In genomic region chr11:36131719-36132349, GRCh38 we compare ENCODE assay signal across 8 cellular contexts.
DNase-seq lines count a peak whose midpoint lies in the region; ATAC-seq and TF ChIP-seq lines count a peak whose summit lies in the region.

No MANE protein-coding gene starts in this region.

- no peak overlapping the region for H3K4me3 Mint-ChIP-seq in nephron
- H3K4me3 Mint-ChIP-seq in T-helper 17 cell: no peak overlapping the region

- peak; percentile 73 to 83 (median 76) for TF ChIP-seq CTCF in nephron (IDR thresholded peaks at IDR 0.05; ENCODE audit: unreplicated experiment in 3 of 3)

- H3K27ac Mint-ChIP-seq in nephron: peak overlapping the region; percentile 26 to 86 (median 70)
- H3K27ac Mint-ChIP-seq in T-helper 17 cell: no peak overlapping the region

- H3K36me3 Mint-ChIP-seq in nephron (ENCODE audit: low read depth): no peaks in the 10 kb centered on the region
- no peaks in the 10 kb centered on the region for H3K36me3 Mint-ChIP-seq in T-helper 17 cell (ENCODE audit: low read depth)

- H3K27me3 Mint-ChIP-seq in nephron (ENCODE audit: low read depth): no peaks in the 10 kb centered on the region
- peaks cover 56% of the 10 kb centered on the region for H3K27me3 Mint-ChIP-seq in T-helper 17 cell

- intact Hi-C loops in Right ventricle myocardium inferior (cut with DNase I): loop anchor here (2.0 kb wide), 2 partner anchors 309 to 515 kb away; no protein-coding TSS in a partner anchor
- intact Hi-C loops in cardiac septum (cut with DNase I): loop anchor here (2.0 to 10.0 kb wide), 5 partner anchors 90 to 647 kb away; partner anchors contain the start of gene FJX1

- peak; percentile 71 for DNase-seq in Right ventricle myocardium inferior (ENCODE audit: missing footprints)
- no peak for DNase-seq in cardiac septum (ENCODE audit: low spot score)
- DNase-seq in RPMI8226: peak; percentile 5
- DNase-seq in GF-D8 (lab: John Stamatoyannopoulos, UW): no peak
- DNase-seq in T-helper 17 cell: no peak

- no peaks in the 10 kb centered on the region for H3K9me3 ChIP-seq in T-helper 17 cell (ENCODE audit: control insufficient read depth, low read length, poor library complexity, severe bottlenecking)

- no peaks in the 10 kb centered on the region for H3K9me3 Mint-ChIP-seq in nephron

- ATAC-seq in Right ventricle myocardium inferior (peak; percentile 71), esophagus mucosa (peak; percentile 44), T-helper 17 cell (no peak), GM21825 (IDR thresholded peaks at IDR 0.05; ENCODE audit: unreplicated experiment) (no peak)

- peaks cover 48% of the 10 kb centered on the region for H3K4me1 Mint-ChIP-seq in nephron
- H3K4me1 Mint-ChIP-seq in T-helper 17 cell: no peaks in the 10 kb centered on the region

Comparison
In these comparisons a context has a peak if more than half of its experiments do, and no peak if none do; other contexts are left out.
1. DNase-seq: peak in Right ventricle myocardium inferior (single experiment) and RPMI8226 (single experiment); none in cardiac septum (single experiment), GF-D8 (single experiment) and T-helper 17 cell (0 of 3).
2. ATAC-seq: peak in Right ventricle myocardium inferior (single experiment) and esophagus mucosa (single experiment); none in T-helper 17 cell (single experiment) and GM21825 (single experiment).